1 cellular context compared by ENCODE assay signal in the genomic region with DNA sequence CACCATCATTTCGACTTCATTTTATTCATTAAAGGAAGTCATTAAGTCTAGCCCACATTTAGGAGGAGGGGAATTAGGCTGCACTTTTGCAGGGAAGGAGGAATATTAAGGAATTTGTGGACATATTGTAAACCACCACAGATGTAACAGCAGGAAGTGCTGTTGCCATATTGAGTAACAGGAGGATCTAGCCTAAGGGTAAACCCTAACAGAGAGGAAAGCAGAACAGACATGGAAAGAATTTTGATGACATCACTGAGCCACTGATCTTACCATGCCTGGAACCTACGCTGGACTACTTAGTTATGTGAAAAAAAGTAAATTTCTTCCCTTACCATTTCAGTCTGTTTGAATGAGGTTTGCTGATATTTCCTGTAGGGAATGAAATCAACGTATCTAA.
TF ChIP-seq lines count a peak whose summit lies in the region.

No MANE protein-coding gene starts in this region.

TF ChIP-seq in HepG2, 621 proteins besides CTCF, POLR2A, EP300 and RAD21 (continued from another document):
- TF ChIP-seq, protein P1, sequence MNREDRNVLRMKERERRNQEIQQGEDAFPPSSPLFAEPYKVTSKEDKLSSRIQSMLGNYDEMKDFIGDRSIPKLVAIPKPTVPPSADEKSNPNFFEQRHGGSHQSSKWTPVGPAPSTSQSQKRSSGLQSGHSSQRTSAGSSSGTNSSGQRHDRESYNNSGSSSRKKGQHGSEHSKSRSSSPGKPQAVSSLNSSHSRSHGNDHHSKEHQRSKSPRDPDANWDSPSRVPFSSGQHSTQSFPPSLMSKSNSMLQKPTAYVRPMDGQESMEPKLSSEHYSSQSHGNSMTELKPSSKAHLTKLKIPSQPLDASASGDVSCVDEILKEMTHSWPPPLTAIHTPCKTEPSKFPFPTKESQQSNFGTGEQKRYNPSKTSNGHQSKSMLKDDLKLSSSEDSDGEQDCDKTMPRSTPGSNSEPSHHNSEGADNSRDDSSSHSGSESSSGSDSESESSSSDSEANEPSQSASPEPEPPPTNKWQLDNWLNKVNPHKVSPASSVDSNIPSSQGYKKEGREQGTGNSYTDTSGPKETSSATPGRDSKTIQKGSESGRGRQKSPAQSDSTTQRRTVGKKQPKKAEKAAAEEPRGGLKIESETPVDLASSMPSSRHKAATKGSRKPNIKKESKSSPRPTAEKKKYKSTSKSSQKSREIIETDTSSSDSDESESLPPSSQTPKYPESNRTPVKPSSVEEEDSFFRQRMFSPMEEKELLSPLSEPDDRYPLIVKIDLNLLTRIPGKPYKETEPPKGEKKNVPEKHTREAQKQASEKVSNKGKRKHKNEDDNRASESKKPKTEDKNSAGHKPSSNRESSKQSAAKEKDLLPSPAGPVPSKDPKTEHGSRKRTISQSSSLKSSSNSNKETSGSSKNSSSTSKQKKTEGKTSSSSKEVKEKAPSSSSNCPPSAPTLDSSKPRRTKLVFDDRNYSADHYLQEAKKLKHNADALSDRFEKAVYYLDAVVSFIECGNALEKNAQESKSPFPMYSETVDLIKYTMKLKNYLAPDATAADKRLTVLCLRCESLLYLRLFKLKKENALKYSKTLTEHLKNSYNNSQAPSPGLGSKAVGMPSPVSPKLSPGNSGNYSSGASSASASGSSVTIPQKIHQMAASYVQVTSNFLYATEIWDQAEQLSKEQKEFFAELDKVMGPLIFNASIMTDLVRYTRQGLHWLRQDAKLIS (CRISPR knock-in tag; IDR thresholded peaks at IDR 0.05) = no peak
- no peak for TF ChIP-seq TCF7L2 (IDR thresholded peaks at IDR 0.05; ENCODE audit: low read depth, low read length)
- TF ChIP-seq ZNF574 (CRISPR knock-in tag; IDR thresholded peaks at IDR 0.05) = no peak
- peak; percentile 34; the same call in 1 of the 2 replicates for TF ChIP-seq ATF7 (IDR thresholded peaks at IDR 0.05)
- no peak for TF ChIP-seq ATF7 (CRISPR knock-in tag; IDR thresholded peaks at IDR 0.05)
